ENCODE assay signal across 8 cellular contexts in genomic region chr10:103584216-103585010, GRCh38.
A peak's percentile ranks its signal among the peaks of the same experiment; 100 is the strongest.
DNase-seq lines count a peak whose midpoint lies in the region; ATAC-seq and TF ChIP-seq lines count a peak whose summit lies in the region.

No MANE protein-coding gene starts in this region.

- H3F3A ChIP-seq in PC-3 (ENCODE audit: low read length, unreplicated experiment) = no peaks in the 10 kb centered on the region

- POLR2A ChIA-PET in activated CD4-positive, alpha-beta T cell treated with anti-CD3 and anti-CD28 coated beads for 36 hours (lab: Charles Lee) = no interaction called here
- POLR2A ChIA-PET in PC-3 (lab: Charles Lee; ENCODE audit: unreplicated experiment) = no interaction called here

- CTCF ChIA-PET in activated CD4-positive, alpha-beta T cell treated with anti-CD3 and anti-CD28 coated beads for 36 hours (lab: Charles Lee) = interaction anchor here (0.6 to 0.9 kb wide), 4 partner anchors 11 to 273 kb away, joined by 3 to 4 read pairs (median 3); no protein-coding TSS in a partner anchor
- CTCF ChIA-PET in PC-3 (lab: Charles Lee) = no interaction called here

- peak overlapping the region; percentile 90 for H3K4me3 ChIP-seq in effector memory CD4-positive, alpha-beta T cell (ENCODE audit: insufficient read depth, low read depth, low read length, poor library complexity, severe bottlenecking)
- H3K4me3 ChIP-seq in rectal smooth muscle tissue (ENCODE audit: low read length) = peak overlapping the region; percentile 60
- no peak overlapping the region for H3K4me3 ChIP-seq in aorta (ENCODE audit: low read length in 2 of 2)
- H3K4me3 ChIP-seq in PC-3 (ENCODE audit: low read length) = no peak overlapping the region

- no peaks in the 10 kb centered on the region for H3K4me1 ChIP-seq in effector memory CD4-positive, alpha-beta T cell (ENCODE audit: control insufficient read depth, insufficient read depth, low read length, poor library complexity, severe bottlenecking)
- H3K4me1 ChIP-seq in rectal smooth muscle tissue (ENCODE audit: control insufficient read depth, insufficient read depth, low read length) (no peaks in the 10 kb centered on the region), aorta (ENCODE audit: control insufficient read depth in 1 of 2, insufficient read depth in 2 of 2, low read length in 2 of 2) (no peaks in the 10 kb centered on the region), PC-3 (ENCODE audit: insufficient read depth, low read length) (no peaks in the 10 kb centered on the region)

- no peak overlapping the region for H3K4me2 ChIP-seq in PC-3 (ENCODE audit: low read length)

- DNase-seq in GM13977 (ENCODE audit: low spot score) (peak; percentile 66), aorta (no peak), PC-3 (no peak), NCI-H187 (lab: John Stamatoyannopoulos, UW) (no peak)
- peak; percentile 83 for DNase-seq in activated CD4-positive, alpha-beta T cell treated with anti-CD3 and anti-CD28 coated beads for 36 hours
- DNase-seq in effector memory CD4-positive, alpha-beta T cell = peak; percentile 35 to 58 (median 51)

- in situ Hi-C loops in GM13977 (cut with MboI; ENCODE audit: low pct_unique_long_range_greater_than_20kb, low sequenced_read_pairs, unreplicated experiment) = no loop called here

- H2AFZ ChIP-seq in PC-3 (ENCODE audit: low read length) = no peak overlapping the region

- intact Hi-C loops in activated CD4-positive, alpha-beta T cell treated with anti-CD3 and anti-CD28 coated beads for 36 hours (cut with DNase I, micrococcal nuclease) = loop anchor here in 1 of 2 experiments (1.0 to 5.0 kb wide), 4 partner anchors 30 to 537 kb away; partner anchors contain the start of genes NEURL1 and SLK
- intact Hi-C loops in aorta (cut with DNase I) = no loop called here
- intact Hi-C loops in PC-3 (cut with micrococcal nuclease) = no loop called here

- H3K79me2 ChIP-seq in PC-3 (ENCODE audit: low read length) = no peaks in the 10 kb centered on the region

- H3K9me2 ChIP-seq in PC-3 (replicated peaks; ENCODE audit: low read length) = no peaks in the 10 kb centered on the region

- BruUV-seq in PC-3 (replicated peaks; lab: Mats Ljungman, UMichigan) = no TSS peak

- TF ChIP-seq CTCF in GM13977 (IDR thresholded peaks at IDR 0.05; ENCODE audit: extremely low read depth, insufficient read depth, missing control alignments) (no peak), PC-3 (conservative IDR thresholded peaks at IDR 0.05; ENCODE audit: low read depth, low read length) (no peak)

- H3K36me3 Mint-ChIP-seq in activated CD4-positive, alpha-beta T cell treated with anti-CD3 and anti-CD28 coated beads for 36 hours (ENCODE audit: low read depth) = peaks cover 6% of the 10 kb centered on the region

- no peaks in the 10 kb centered on the region for H3K36me3 ChIP-seq in effector memory CD4-positive, alpha-beta T cell (ENCODE audit: control insufficient read depth, insufficient read depth, low read length)
- H3K36me3 ChIP-seq in rectal smooth muscle tissue (ENCODE audit: control insufficient read depth, insufficient read depth, low read length) (no peaks in the 10 kb centered on the region), aorta (ENCODE audit: control insufficient read depth in 1 of 2, insufficient read depth in 2 of 2, low read length in 1 of 2) (no peaks in the 10 kb centered on the region), PC-3 (ENCODE audit: low read depth, low read length) (no peaks in the 10 kb centered on the region)

- no peaks in the 10 kb centered on the region for H3K9me3 Mint-ChIP-seq in activated CD4-positive, alpha-beta T cell treated with anti-CD3 and anti-CD28 coated beads for 36 hours (ENCODE audit: low read depth)

- peak overlapping the region; percentile 65 for H3K27ac ChIP-seq in effector memory CD4-positive, alpha-beta T cell (ENCODE audit: insufficient read depth, low read length, poor library complexity, severe bottlenecking)
- H3K27ac ChIP-seq in rectal smooth muscle tissue (ENCODE audit: low read depth, low read length) (no peak overlapping the region), aorta (ENCODE audit: low read depth in 1 of 2, low read length in 2 of 2) (no peak overlapping the region), PC-3 (ENCODE audit: low read length) (no peak overlapping the region)

- H3K9ac ChIP-seq in rectal smooth muscle tissue (ENCODE audit: low read length) (no peak overlapping the region), PC-3 (ENCODE audit: low read length) (no peak overlapping the region)

- ATAC-seq in activated CD4-positive, alpha-beta T cell treated with anti-CD3 and anti-CD28 coated beads for 36 hours = peak; percentile 69
- ATAC-seq in aorta (ENCODE audit: low FRiP score) (peak; percentile 17), PC-3 (no peak), GM21367 (IDR thresholded peaks at IDR 0.05; ENCODE audit: unreplicated experiment) (no peak)

- no peaks in the 10 kb centered on the region for H3K9me3 ChIP-seq in effector memory CD4-positive, alpha-beta T cell (ENCODE audit: control insufficient read depth, low read length)
- no peaks in the 10 kb centered on the region for H3K9me3 ChIP-seq in aorta (ENCODE audit: control insufficient read depth, low read length)
- no peaks in the 10 kb centered on the region for H3K9me3 ChIP-seq in PC-3 (ENCODE audit: low read length)

- 12 to 15% methylated on average over 105 to 111 of the region's 111 CpGs for WGBS in aorta, 2 donors

- H3K4me3 Mint-ChIP-seq in activated CD4-positive, alpha-beta T cell treated with anti-CD3 and anti-CD28 coated beads for 36 hours = peak overlapping the region; percentile 79

- no peaks in the 10 kb centered on the region for H4K20me1 ChIP-seq in PC-3 (ENCODE audit: low read length)

- no peaks in the 10 kb centered on the region for H3K27me3 ChIP-seq in effector memory CD4-positive, alpha-beta T cell (replicated peaks; ENCODE audit: control insufficient read depth, insufficient read depth, low read length, poor library complexity, severe bottlenecking)
- H3K27me3 ChIP-seq in rectal smooth muscle tissue (ENCODE audit: control insufficient read depth, insufficient read depth, low read length) (no peaks in the 10 kb centered on the region), aorta (ENCODE audit: control insufficient read depth in 1 of 2, insufficient read depth in 2 of 2, low read length in 1 of 2) (no peaks in the 10 kb centered on the region), PC-3 (ENCODE audit: low read length) (no peaks in the 10 kb centered on the region)

- H3K27ac Mint-ChIP-seq in activated CD4-positive, alpha-beta T cell treated with anti-CD3 and anti-CD28 coated beads for 36 hours = peak overlapping the region; percentile 95

- peaks cover 10% of the 10 kb centered on the region for H3K4me1 Mint-ChIP-seq in activated CD4-positive, alpha-beta T cell treated with anti-CD3 and anti-CD28 coated beads for 36 hours

- no peaks in the 10 kb centered on the region for H3K27me3 Mint-ChIP-seq in activated CD4-positive, alpha-beta T cell treated with anti-CD3 and anti-CD28 coated beads for 36 hours

Comparison
In these comparisons a context has a peak if more than half of its experiments do, and no peak if none do; other contexts are left out.
1. DNase-seq: peak in GM13977 (single experiment), activated CD4-positive, alpha-beta T cell treated with anti-CD3 and anti-CD28 coated beads for 36 hours (single experiment) and effector memory CD4-positive, alpha-beta T cell (3 of 3); none in aorta (0 of 2), PC-3 (single experiment) and NCI-H187 (0 of 2).
2. ATAC-seq: peak in activated CD4-positive, alpha-beta T cell treated with anti-CD3 and anti-CD28 coated beads for 36 hours (single experiment) and aorta (single experiment); none in PC-3 (single experiment) and GM21367 (single experiment).
3. H3K4me3 ChIP-seq: peak in effector memory CD4-positive, alpha-beta T cell (single experiment) and rectal smooth muscle tissue (single experiment); none in aorta (0 of 2) and PC-3 (single experiment).